Comparison of ENCODE assay signal across 8 cellular contexts in the genomic region with DNA sequence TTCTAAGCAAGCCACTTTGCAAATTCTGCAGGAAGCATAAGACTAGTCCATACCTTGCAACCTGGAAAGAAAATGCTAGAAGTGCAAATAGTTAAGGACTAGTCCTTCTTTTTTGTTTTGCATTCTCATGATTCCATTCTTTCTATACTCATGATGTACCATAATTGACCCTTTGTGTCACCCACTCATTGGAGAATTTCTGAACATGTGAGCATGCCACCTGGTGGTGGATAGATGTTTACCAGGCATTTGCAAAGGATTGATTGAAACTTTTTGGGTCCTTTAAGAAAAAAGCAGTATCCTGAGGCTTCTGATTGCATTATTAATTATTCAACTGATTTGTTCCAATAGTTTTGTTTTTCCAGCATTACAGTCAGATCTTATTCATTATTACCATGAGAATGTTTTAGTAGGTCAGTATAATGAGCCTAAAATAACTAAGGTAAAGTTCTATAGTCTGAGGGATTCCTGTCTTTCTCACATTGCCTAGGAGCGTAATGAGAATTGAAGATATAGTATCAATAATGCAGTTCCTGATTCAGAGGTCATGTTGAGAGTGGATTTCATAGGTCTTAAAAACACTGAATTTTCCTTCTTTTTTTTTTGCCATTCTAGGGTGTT. TPM values are rescaled to one million over a fixed set of nuclear protein-coding genes. Genes with fewer than 3 reads are reported as not detected.
DNase-seq lines count a peak whose midpoint lies in the region; ATAC-seq, FAIRE-seq and TF ChIP-seq lines count a peak whose summit lies in the region.

No MANE protein-coding gene starts in this region.

- TF ChIP-seq CTCF in NB4 (IDR thresholded peaks at IDR 0.05; ENCODE audit: low read depth, low read length), result peak; percentile 61
- TF ChIP-seq CTCF in adrenal gland (IDR thresholded peaks at IDR 0.05), result peak; percentile 47 to 80 (median 64)
- peak; percentile 59 for TF ChIP-seq CTCF in thoracic aorta (IDR thresholded peaks at IDR 0.05)

- H3K27me3 ChIP-seq in adrenal gland (no peaks in the 10 kb centered on the region), thoracic aorta (replicated peaks; ENCODE audit: insufficient read depth) (no peaks in the 10 kb centered on the region)

- TF ChIP-seq POLR2A in NB4 (IDR thresholded peaks at IDR 0.05; ENCODE audit: extremely low read depth, insufficient read length) (no peak), adrenal gland (IDR thresholded peaks at IDR 0.05) (no peak)

- H3K9me3 ChIP-seq in adrenal gland (replicated peaks in 1 of 3), result no peaks in the 10 kb centered on the region
- H3K9me3 ChIP-seq in thoracic aorta, result no peaks in the 10 kb centered on the region

- peak; percentile 35 for DNase-seq in AG08395 (ENCODE audit: low spot score)
- DNase-seq in EL, result peak; percentile 34
- peak; percentile 52 for DNase-seq in HCEC 1CT
- peak; percentile 42 for DNase-seq in NB4 (ENCODE audit: low read depth)
- DNase-seq in adrenal gland, result peak in 4 of 7 donors; percentile 14 to 55 (median 29)
- no peak for DNase-seq in thoracic aorta (ENCODE audit: low spot score)

- WGBS in adrenal gland, 4 donors, result 94 to 97% (median 95%) methylated on average over 1 of the region's 1 CpG

- H3K36me3 ChIP-seq in adrenal gland (replicated peaks in 1 of 2), result no peaks in the 10 kb centered on the region
- H3K36me3 ChIP-seq in thoracic aorta, result no peaks in the 10 kb centered on the region

- intact Hi-C loops in adrenal gland (cut with DNase I), result loop anchor here in 1 of 2 donors (5.0 kb wide), 1 partner anchor 169 kb away; no protein-coding TSS in a partner anchor

- H3K4me3 ChIP-seq in NB4 (ENCODE audit: low read depth, low read length), result no peak overlapping the region
- H3K4me3 ChIP-seq in adrenal gland, result no peak overlapping the region
- H3K4me3 ChIP-seq in thoracic aorta, result no peak overlapping the region

- H3K27ac ChIP-seq in adrenal gland (no peak overlapping the region), thoracic aorta (no peak overlapping the region)

- no peak for ATAC-seq in thoracic aorta (ENCODE audit: insufficient number of reproducible peaks, low FRiP score, low read depth)
- no peak for ATAC-seq in HG02970 (IDR thresholded peaks at IDR 0.05; ENCODE audit: low FRiP score, unreplicated experiment)

- H3K4me1 ChIP-seq in adrenal gland (replicated peaks in 1 of 2) (no peaks in the 10 kb centered on the region), thoracic aorta (ENCODE audit: control insufficient read depth in 1 of 2, low read depth in 2 of 2) (no peaks in the 10 kb centered on the region)

- FAIRE-seq in islet of Langerhans (lab: Jason Lieb, UNC), result peak; percentile 71

RNA-seq across cellular contexts. Expression of gene DIPK2A, which starts 20.2 kb away (rescaled TPM):
- total RNA-seq in adrenal gland (10 to 100 TPM; 11.8 to 35.5 (median 20.4) TPM), thoracic aorta (10 to 100 TPM; 51.1 to 87.1 TPM)
- 10 to 100 TPM in 1 of 3 donors, 1 to 10 TPM in 2; 2.5 to 19.3 (median 2.9) TPM for polyA plus RNA-seq in adrenal gland
